5 cellular contexts compared by ENCODE assay signal in genomic region chr11:18776324-18776723, GRCh38. TPM values are rescaled to one million over a fixed set of nuclear protein-coding genes. Genes with fewer than 3 reads are reported as not detected.
"Had no signal": no experiment of that assay in that cellular context is flagged by ENCODE, and none has a peak within 500 bp of the region (broad histone marks: within the 10 kb centered on the region; RNA-seq: fewer than 3 reads in every experiment).

No MANE protein-coding gene starts in this region.

- DNase-seq: esophagus squamous epithelium, foreskin keratinocyte, spleen had no signal

RNA-seq across cellular contexts. Expression of gene PTPN5, which starts 15.3 kb away (rescaled TPM):
- total RNA-seq: foreskin keratinocyte; left lobe of liver; naive thymus-derived CD8-positive, alpha-beta T cell had no signal
